Comparison of ENCODE assay signal across 17 cellular contexts in the genomic region with DNA sequence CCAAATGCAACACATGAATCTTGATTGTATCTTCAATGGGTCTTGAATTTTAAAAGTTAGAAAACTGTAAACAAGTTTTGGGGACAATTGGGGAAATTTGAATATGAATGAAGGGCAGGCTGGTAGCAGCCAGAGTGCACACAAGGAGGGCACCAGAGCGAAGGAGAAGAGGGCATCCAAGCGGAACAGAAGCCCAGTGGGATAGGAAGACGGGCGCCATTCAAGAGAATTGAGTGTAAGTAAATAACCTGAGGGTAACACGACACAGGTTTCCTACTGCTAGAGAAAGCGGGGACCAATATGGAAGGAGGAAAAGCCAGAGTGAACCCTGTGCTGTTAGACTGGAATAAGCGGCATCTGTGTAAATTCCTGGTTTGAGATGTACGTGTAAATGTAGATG.
"Had no signal": no experiment of that assay in that cellular context is flagged by ENCODE, and none has a peak within 500 bp of the region (broad histone marks: within the 10 kb centered on the region; RNA-seq: fewer than 3 reads in every experiment).

No MANE protein-coding gene starts in this region.

- H3K4me3 Mint-ChIP-seq: activated naive CD8-positive, alpha-beta T cell; effector memory CD8-positive, alpha-beta T cell; naive thymus-derived CD8-positive, alpha-beta T cell; stimulated activated naive CD8-positive, alpha-beta T cell treated with anti-CD3 and anti-CD28 coated beads, Interleukin-15, amount 100 ng/mL, for 72 hours had no signal

- H3K4me1 ChIP-seq: parathyroid adenoma, suprapubic skin had no signal

- DNase-seq: activated CD4-positive, alpha-beta T cell treated with anti-CD3 and anti-CD28 coated beads, Interleukin-2, amount 50 U/mL, for 4 hours; activated T-cell treated with anti-CD3 and anti-CD28 coated beads for 4 hours; effector memory CD8-positive, alpha-beta T cell; esophagus squamous epithelium; mesendoderm; naive thymus-derived CD8-positive, alpha-beta T cell; stimulated activated CD4-positive, alpha-beta T cell treated with anti-CD3 and anti-CD28 coated beads, Interleukin-4, amount 100 ng/mL, for 1 hour; stimulated activated naive CD8-positive, alpha-beta T cell treated with anti-CD3 and anti-CD28 coated beads, Interleukin-15, amount 100 ng/mL, for 72 hours; T-helper 2 cell; trophoblast cell; WERI-Rb-1 had no signal

- H3K9ac ChIP-seq: parathyroid adenoma had no signal

- H3K9me3 Mint-ChIP-seq: effector memory CD8-positive, alpha-beta T cell; naive thymus-derived CD8-positive, alpha-beta T cell; stimulated activated naive CD8-positive, alpha-beta T cell treated with anti-CD3 and anti-CD28 coated beads, Interleukin-15, amount 100 ng/mL, for 72 hours had no signal

- H2AFZ ChIP-seq: parathyroid adenoma had no signal

- H3K4me1 Mint-ChIP-seq: naive thymus-derived CD8-positive, alpha-beta T cell; stimulated activated naive CD8-positive, alpha-beta T cell treated with anti-CD3 and anti-CD28 coated beads, Interleukin-15, amount 100 ng/mL, for 72 hours had no signal

- H3K36me3 Mint-ChIP-seq: activated naive CD8-positive, alpha-beta T cell; naive thymus-derived CD8-positive, alpha-beta T cell had no signal

- ATAC-seq: effector memory CD8-positive, alpha-beta T cell; naive thymus-derived CD8-positive, alpha-beta T cell; sciatic nerve; stimulated activated naive CD8-positive, alpha-beta T cell treated with anti-CD3 and anti-CD28 coated beads, Interleukin-15, amount 100 ng/mL, for 72 hours had no signal

- H3K27ac Mint-ChIP-seq: activated naive CD8-positive, alpha-beta T cell; effector memory CD8-positive, alpha-beta T cell; naive thymus-derived CD8-positive, alpha-beta T cell; stimulated activated naive CD8-positive, alpha-beta T cell treated with anti-CD3 and anti-CD28 coated beads, Interleukin-15, amount 100 ng/mL, for 72 hours had no signal

- H3K27ac ChIP-seq: esophagus squamous epithelium, neutrophil, parathyroid adenoma, suprapubic skin, WERI-Rb-1 had no signal

- H3K9me3 ChIP-seq: esophagus squamous epithelium, neutrophil, suprapubic skin had no signal

- H3K27me3 ChIP-seq: esophagus squamous epithelium had no signal

- H3K4me2 ChIP-seq: smooth muscle cell had no signal

- H3K79me2 ChIP-seq: parathyroid adenoma had no signal
